ENCODE assay signal across 10 cellular contexts in the genomic region with DNA sequence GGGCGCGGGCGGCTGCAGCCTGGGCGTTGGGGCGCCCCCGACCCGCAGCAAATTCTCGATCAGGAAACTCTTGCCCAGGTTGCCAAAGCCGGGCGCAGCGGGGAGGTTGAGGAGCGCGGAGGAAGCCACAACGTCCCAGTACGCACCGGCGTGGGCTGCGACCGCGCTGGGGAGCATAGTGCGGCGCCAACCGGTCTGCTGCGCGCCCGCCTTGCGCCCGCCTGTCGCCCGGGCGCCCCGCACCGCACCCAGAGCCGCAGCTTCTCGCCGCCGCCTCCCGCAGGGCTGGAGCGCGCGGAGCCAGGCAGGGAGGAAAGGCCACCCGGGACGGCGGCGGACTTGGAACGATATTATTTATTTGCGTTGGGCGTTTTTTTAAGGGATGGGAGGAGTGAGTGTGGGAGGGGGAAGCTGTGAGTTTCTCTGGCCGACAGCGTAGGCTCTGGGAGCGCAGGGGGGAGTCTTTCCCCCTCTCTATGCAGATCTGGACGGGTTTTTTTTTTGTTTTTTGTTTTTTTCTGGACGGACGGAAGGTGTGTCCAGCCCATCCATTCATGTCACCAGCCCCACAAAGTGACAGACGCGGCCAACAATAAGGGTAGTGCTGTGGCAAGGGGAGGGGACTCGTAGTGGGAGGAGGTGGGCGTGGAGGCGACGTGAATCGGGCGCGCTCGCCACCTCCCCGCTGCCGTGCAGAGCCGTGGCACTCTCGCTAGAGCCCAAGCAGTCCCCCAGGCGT. TPM values are rescaled to one million over a fixed set of nuclear protein-coding genes. Genes with fewer than 3 reads are reported as not detected.
A peak's percentile ranks its signal among the peaks of the same experiment; 100 is the strongest.
DNase-seq lines count a peak whose midpoint lies in the region; ATAC-seq and TF ChIP-seq lines count a peak whose summit lies in the region.
"Had no signal": no experiment of that assay in that cellular context is flagged by ENCODE, and none has a peak within 500 bp of the region (broad histone marks: within the 10 kb centered on the region; RNA-seq: fewer than 3 reads in every experiment).

A gene (minus strand): TSS at position 349 of the 739 bp plus-strand sequence. CDS start 172 bp downstream, at position 177.

- H2AFZ ChIP-seq in ACC112 (ENCODE audit: low read length, unreplicated experiment): peak within 1 kb of the TSS; percentile 25

- H3K4me3 Mint-ChIP-seq in endothelial cell (ENCODE audit: unreplicated experiment): peak within 1 kb of the TSS; percentile 90

- H3K4me3 ChIP-seq in ACC112 (ENCODE audit: low read depth, low read length) (peak within 1 kb of the TSS; percentile 58), MG63 (peak within 1 kb of the TSS; percentile 39), mucosa of descending colon (no peak within 1 kb of the TSS)

- H3K36me3 Mint-ChIP-seq in endothelial cell (ENCODE audit: low read depth, unreplicated experiment): no peaks in the 10 kb centered on the region
- H3K36me3 Mint-ChIP-seq: naive B cell had no signal

- intact Hi-C loops in mucosa of descending colon (cut with DNase I, micrococcal nuclease): no loop called here

- H3K4me1 Mint-ChIP-seq in endothelial cell (ENCODE audit: unreplicated experiment): peaks cover 11% of the 10 kb centered on the region
- H3K4me1 Mint-ChIP-seq: naive B cell had no signal

- H3K36me3 ChIP-seq in ACC112 (ENCODE audit: insufficient read depth, low read length) (no peaks in the 10 kb centered on the region), MG63 (no peaks in the 10 kb centered on the region), mucosa of descending colon (ENCODE audit: low read depth) (no peaks in the 10 kb centered on the region)

- H3K27ac Mint-ChIP-seq in endothelial cell (ENCODE audit: unreplicated experiment): no peak within 1 kb of the TSS
- H3K27ac Mint-ChIP-seq: naive B cell had no signal

- no peaks in the 10 kb centered on the region for H3K4me1 ChIP-seq in ACC112 (ENCODE audit: control insufficient read depth, insufficient read depth, low read length, unreplicated experiment)
- H3K4me1 ChIP-seq in mucosa of descending colon (ENCODE audit: low read depth): no peaks in the 10 kb centered on the region

- peak; percentile 29 for ATAC-seq in mucosa of descending colon

- H3K9me3 Mint-ChIP-seq in endothelial cell (ENCODE audit: unreplicated experiment): no peaks in the 10 kb centered on the region

- TF ChIP-seq CTCF in endothelial cell (IDR thresholded peaks at IDR 0.05; ENCODE audit: unreplicated experiment) (no peak), mucosa of descending colon (IDR thresholded peaks at IDR 0.05) (no peak)

- peaks cover 78% of the 10 kb centered on the region for H3K27me3 ChIP-seq in ACC112 (ENCODE audit: insufficient read depth, low read length)
- H3K27me3 ChIP-seq in MG63: peaks cover 16% of the 10 kb centered on the region

- no peaks in the 10 kb centered on the region for H3K9me3 ChIP-seq in MG63
- no peaks in the 10 kb centered on the region for H3K9me3 ChIP-seq in mucosa of descending colon

- H3K27ac ChIP-seq in ACC112 (ENCODE audit: low read depth, low read length): no peak within 1 kb of the TSS
- H3K27ac ChIP-seq: HL-60 had no signal

- H3K79me2 ChIP-seq in ACC112 (ENCODE audit: control insufficient read depth, insufficient read depth, low read length, unreplicated experiment): no peaks in the 10 kb centered on the region

- H3K27me3 Mint-ChIP-seq in endothelial cell (ENCODE audit: unreplicated experiment): peaks cover 3% of the 10 kb centered on the region

- DNase-seq in MG63 (peak; percentile 23), endothelial cell (ENCODE audit: low spot score) (peak; percentile 21), mucosa of descending colon (no peak), NCI-H2107 treated with DMSO at 0.1 percent for 48 hours (lab: John Stamatoyannopoulos, UW; ENCODE audit: unreplicated experiment) (no peak), NCI-H2029 treated with DMSO at 0.1 percent for 48 hours (lab: John Stamatoyannopoulos, UW) (no peak), mesenteric fat pad (ENCODE audit: low spot score) (no peak), activated gamma-delta T cell treated with Interleukin-2 at 50 U/mL for 16 hours (no peak)
- DNase-seq: naive B cell had no signal

RNA-seq across cellular contexts. Expression of the gene that starts here (rescaled TPM):
- total RNA-seq in MG63 (2014; rRNA removed; shearing (Covaris generic); ENCODE audit: low replicate concordance): not detected in 2 replicates
- total RNA-seq in endothelial cell (ENCODE audit: unreplicated experiment) (not detected), mucosa of descending colon (not detected), mesenteric fat pad (0.32 TPM)

Comparison
In these comparisons a context has a peak if more than half of its experiments do, and no peak if none do; other contexts are left out.
1. Peak in DNase-seq and H3K4me3 ChIP-seq in MG63; RNA of the gene not detected or under 1 TPM.
2. Peak in DNase-seq in endothelial cell; RNA of the gene not detected or under 1 TPM.
3. Peak in ATAC-seq in mucosa of descending colon; RNA of the gene not detected or under 1 TPM.